8 cellular contexts compared by ENCODE assay signal in genomic region chr17:1649116-1649843, GRCh38. TPM values are rescaled to one million over a fixed set of nuclear protein-coding genes. Genes with fewer than 3 reads are reported as not detected.
DNase-seq lines count a peak whose midpoint lies in the region; ATAC-seq lines count a peak whose summit lies in the region.

No MANE protein-coding gene starts in this region.

- H3K27me3 ChIP-seq in mesenchymal stem cell (ENCODE audit: control insufficient read depth in 1 of 2, insufficient read depth in 1 of 2, low read length in 2 of 2): no peaks in the 10 kb centered on the region

- peak overlapping the region; percentile 83 for H3K9ac ChIP-seq in mesenchymal stem cell (ENCODE audit: low read length)

- peaks cover 6% of the 10 kb centered on the region for H3K79me1 ChIP-seq in mesenchymal stem cell (replicated peaks; ENCODE audit: low read length, poor library complexity, severe bottlenecking)

- H4K91ac ChIP-seq in mesenchymal stem cell (ENCODE audit: low read length): peak overlapping the region; percentile 45

- DNase-seq in NCI-H1417 (lab: John Stamatoyannopoulos, UW) (peak; percentile 49 to 86 (median 78)), NCI-H1417 treated with DMSO at 0.1 percent for 48 hours (lab: John Stamatoyannopoulos, UW) (no peak), NCI-H2171 (lab: John Stamatoyannopoulos, UW) (peak; percentile 91), mesenchymal stem cell (peak; percentile 92)
- peak; percentile 64 to 70 for DNase-seq in activated CD4-positive, alpha-beta T cell treated with anti-CD3 and anti-CD28 coated beads, Interleukin-2, amount 50 U/mL, for 4 hours
- DNase-seq in effector CD4-positive, alpha-beta T cell: peak; percentile 66
- DNase-seq in stimulated activated CD8-positive, alpha-beta memory T cell treated with anti-CD3 and anti-CD28 coated beads, Interleukin-15, amount 100 ng/mL, for 1 hour (ENCODE audit: low read depth): peak; percentile 44

- no peaks in the 10 kb centered on the region for H3K9me3 ChIP-seq in mesenchymal stem cell (ENCODE audit: control insufficient read depth, low read length)

- H4K8ac ChIP-seq in mesenchymal stem cell (ENCODE audit: low read length): peak overlapping the region; percentile 46

- peak overlapping the region; percentile 89 for H3K4me2 ChIP-seq in mesenchymal stem cell (ENCODE audit: low read length, poor library complexity, severe bottlenecking)

- H2BK5ac ChIP-seq in mesenchymal stem cell (ENCODE audit: low read depth, low read length, poor library complexity, severe bottlenecking): no peak overlapping the region

- peaks cover 44% of the 10 kb centered on the region for H3K4me1 ChIP-seq in mesenchymal stem cell (ENCODE audit: control insufficient read depth, insufficient read depth, low read depth, low read length)

- peak overlapping the region in 1 of 2 experiments; percentile 78 for H3K23ac ChIP-seq in mesenchymal stem cell (ENCODE audit: low read length in 2 of 2)

- WGBS in mesenchymal stem cell: under 1% methylated on average over 45 of the region's 88 CpGs

- no peak overlapping the region for H2AK5ac ChIP-seq in mesenchymal stem cell (ENCODE audit: low read length, severe bottlenecking)

- H2BK12ac ChIP-seq in mesenchymal stem cell (ENCODE audit: low read length in 2 of 2): peak overlapping the region in 1 of 2 experiments; percentile 66

- peak overlapping the region in 1 of 2 experiments; percentile 93 for H3K4ac ChIP-seq in mesenchymal stem cell (ENCODE audit: low read depth in 1 of 2, low read length in 2 of 2)

- peak overlapping the region; percentile 43 to 87 for H3K18ac ChIP-seq in mesenchymal stem cell (ENCODE audit: low read depth in 1 of 2, low read length in 2 of 2)

- H3K36me3 ChIP-seq in mesenchymal stem cell (ENCODE audit: control insufficient read depth in 1 of 2, insufficient read depth in 2 of 2, low read depth in 1 of 2, low read length in 2 of 2): peaks cover 49 to 51% of the 10 kb centered on the region in 2 experiments

- peak; percentile 40 for ATAC-seq in HG02763 (IDR thresholded peaks at IDR 0.05; ENCODE audit: unreplicated experiment)

- no peak overlapping the region for H2BK15ac ChIP-seq in mesenchymal stem cell (ENCODE audit: low read depth, poor library complexity, severe bottlenecking)

- H2AFZ ChIP-seq in mesenchymal stem cell (ENCODE audit: low read depth, low read length): peak overlapping the region; percentile 11

- H3K14ac ChIP-seq in mesenchymal stem cell (ENCODE audit: low read length in 2 of 2): peak overlapping the region in 1 of 2 experiments; percentile 92

- H3K27ac ChIP-seq in mesenchymal stem cell (ENCODE audit: low read length, poor library complexity, severe bottlenecking): peak overlapping the region; percentile 71

- peak overlapping the region; percentile 71 to 75 for H3K4me3 ChIP-seq in mesenchymal stem cell (ENCODE audit: insufficient read depth in 1 of 2, low read depth in 1 of 2, low read length in 2 of 2)

- H2BK120ac ChIP-seq in mesenchymal stem cell (ENCODE audit: low read depth, low read length): peak overlapping the region; percentile 50

RNA-seq across cellular contexts. Expression of gene RILP, which starts 0.4 kb away (rescaled TPM):
- 10.4 TPM for polyA plus RNA-seq in mesenchymal stem cell (2013, experiment 1 of 2)
- 10.6 TPM for polyA plus RNA-seq in mesenchymal stem cell (2013, experiment 2 of 2)

RNA-seq across cellular contexts. Expression of gene SCARF1, which starts 3.7 kb away (rescaled TPM):
- polyA plus RNA-seq in mesenchymal stem cell (2013, experiment 1 of 2): 3.0 TPM
- polyA plus RNA-seq in mesenchymal stem cell (2013, experiment 2 of 2): 3.3 TPM

RNA-seq across cellular contexts. Expression of gene SLC43A2, which starts 20.6 kb away (rescaled TPM):
- 14.0 TPM for polyA plus RNA-seq in mesenchymal stem cell (2013, experiment 1 of 2)
- polyA plus RNA-seq in mesenchymal stem cell (2013, experiment 2 of 2): 13.3 TPM

RNA-seq across cellular contexts. Expression of gene PRPF8, which starts 35.4 kb away (rescaled TPM):
- polyA plus RNA-seq in mesenchymal stem cell (2013, experiment 1 of 2): 89.1 TPM
- 80.8 TPM for polyA plus RNA-seq in mesenchymal stem cell (2013, experiment 2 of 2)
